ENCODE assay signal across 24 cellular contexts in the genomic region with DNA sequence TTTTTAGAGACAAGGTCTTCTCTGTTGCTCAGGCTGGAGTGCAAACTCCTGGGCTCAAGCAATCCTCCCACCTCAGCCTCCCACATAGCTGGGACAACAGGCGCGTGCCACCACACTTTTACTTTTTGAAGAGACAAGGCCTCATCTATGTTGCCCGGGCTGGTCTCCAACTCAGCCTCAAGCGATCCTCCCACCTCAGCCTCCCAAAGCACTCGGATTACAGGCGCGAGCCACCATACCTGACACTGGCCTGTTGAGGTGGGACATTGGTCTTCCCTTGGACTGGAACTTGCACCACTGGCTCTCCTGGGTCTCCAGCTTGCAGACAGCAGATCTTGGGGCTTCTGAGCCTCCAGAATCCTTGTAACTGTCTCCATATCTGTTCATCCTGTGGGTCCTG.
"Had no signal": no experiment of that assay in that cellular context is flagged by ENCODE, and none has a peak within 500 bp of the region (broad histone marks: within the 10 kb centered on the region; RNA-seq: fewer than 3 reads in every experiment).

No MANE protein-coding gene starts in this region.

- H3K36me3 ChIP-seq: brain microvascular endothelial cell, cardiac muscle cell, Peyer's patch had no signal

- H3K4me1 ChIP-seq: Peyer's patch had no signal

- ATAC-seq: activated CD8-positive, alpha-beta memory T cell treated with anti-CD3 and anti-CD28 coated beads, Interleukin-2, amount 10 ng/mL, durations not matched to agents 7 days and 5 days; T-helper 17 cell; WTC11 had no signal

- H3K27ac ChIP-seq: brain microvascular endothelial cell, cardiac muscle cell, Peyer's patch, RWPE1 had no signal

- H3K27me3 ChIP-seq: brain microvascular endothelial cell, cardiac muscle cell, Peyer's patch had no signal

- H3K4me3 ChIP-seq: cardiac muscle cell, Peyer's patch had no signal

- DNase-seq: activated CD4-positive, alpha-beta T cell treated with anti-CD3 and anti-CD28 coated beads for 48 hours; activated CD4-positive, alpha-beta T cell treated with anti-CD3 and anti-CD28 coated beads, Interleukin-2, amount 50 U/mL, for 48 hours; activated CD4-positive, CD25-positive, alpha-beta regulatory T cell treated with anti-CD3 and anti-CD28 coated beads, Interleukin-2, amount 50 U/mL, for 72 hours; activated CD8-positive, alpha-beta memory T cell treated with anti-CD3 and anti-CD28 coated beads, Interleukin-2, amount 10 ng/mL, durations not matched to agents 7 days and 5 days; activated naive CD4-positive, alpha-beta T cell treated with anti-CD3 and anti-CD28 coated beads for 36 hours; amygdala; brain microvascular endothelial cell; cerebellar nuclear complex; KG1; NCI-H1048; NCI-H146; NCI-H187 treated with DMSO at 0.1 percent for 48 hours; NCI-H345; NCI-H510A; NCI-H526 treated with DMSO at 0.1 percent for 48 hours; NCI-H82; OCI-M1; SIG-M5; T-helper 17 cell; T-helper 9 cell had no signal

- H3K9me3 ChIP-seq: Peyer's patch had no signal
